ENCODE assay signal across 10 cellular contexts in genomic region chr12:6925239-6925542, GRCh38. TPM values are rescaled to one million over a fixed set of nuclear protein-coding genes. Genes with fewer than 3 reads are reported as not detected.
DNase-seq lines count a peak whose midpoint lies in the region; TF ChIP-seq lines count a peak whose summit lies in the region.
"Had no signal": no experiment of that assay in that cellular context is flagged by ENCODE, and none has a peak within 500 bp of the region (broad histone marks: within the 10 kb centered on the region; RNA-seq: fewer than 3 reads in every experiment).

No MANE protein-coding gene starts in this region.

- no peak for TF ChIP-seq CTCF in uterus (IDR thresholded peaks at IDR 0.05)

- H3K36me3 ChIP-seq in mucosa of stomach (ENCODE audit: control insufficient read depth, insufficient read depth, low read length) (no peaks in the 10 kb centered on the region), uterus (no peaks in the 10 kb centered on the region)

- H3K27ac ChIP-seq in caudate nucleus (ENCODE audit: low read depth, low read length) (peak overlapping the region; percentile 95), uterus (peak overlapping the region; percentile 97 to 99)

- DNase-seq in activated naive CD4-positive, alpha-beta T cell treated with Interleukin-2 at 50 U/mL for 16 hours: no peak
- DNase-seq in caudate nucleus (lab: John Stamatoyannopoulos, UW): peak in 2 of 61 donors; percentile 27 to 73
- no peak for DNase-seq in uterus
- DNase-seq in T-helper 2 cell: no peak
- no peak for DNase-seq in stimulated activated CD4-positive, alpha-beta T cell treated with anti-CD3 and anti-CD28 coated beads, Interleukin-1b, Interleukin-23, amount 100 ng/mL, for 48 hours
- DNase-seq in SW 1271 (lab: John Stamatoyannopoulos, UW): no peak

- H3K27me3 ChIP-seq in mucosa of stomach (ENCODE audit: control insufficient read depth, insufficient read depth, low read length) (no peaks in the 10 kb centered on the region), uterus (no peaks in the 10 kb centered on the region)

- H3K36me3 Mint-ChIP-seq in activated naive CD4-positive, alpha-beta T cell treated with anti-CD3 and anti-CD28 coated beads, Interleukin-2, amount 50 U/mL, for 24 hours: no peaks in the 10 kb centered on the region

- no peaks in the 10 kb centered on the region for H3K27me3 Mint-ChIP-seq in activated naive CD4-positive, alpha-beta T cell treated with anti-CD3 and anti-CD28 coated beads, Interleukin-2, amount 50 U/mL, for 24 hours

- no peak overlapping the region for H3K4me3 Mint-ChIP-seq in activated naive CD4-positive, alpha-beta T cell treated with anti-CD3 and anti-CD28 coated beads, Interleukin-2, amount 50 U/mL, for 24 hours

- no peak for TF ChIP-seq POLR2A in uterus (IDR thresholded peaks at IDR 0.05)

- intact Hi-C loops in uterus (cut with DNase I; ENCODE audit: low total_unique reads): no loop called here

- H3K27ac Mint-ChIP-seq in activated naive CD4-positive, alpha-beta T cell treated with anti-CD3 and anti-CD28 coated beads, Interleukin-2, amount 50 U/mL, for 24 hours: peak overlapping the region; percentile 26

- peaks cover 48% of the 10 kb centered on the region for H3K4me1 ChIP-seq in mucosa of stomach (ENCODE audit: control insufficient read depth, insufficient read depth, low read length)
- H3K4me1 ChIP-seq in uterus: peaks cover 3 to 13% of the 10 kb centered on the region in 2 donors

- H3K4me1 Mint-ChIP-seq in activated naive CD4-positive, alpha-beta T cell treated with anti-CD3 and anti-CD28 coated beads, Interleukin-2, amount 50 U/mL, for 24 hours: peaks cover 36% of the 10 kb centered on the region

- H3K4me3 ChIP-seq in mucosa of stomach (ENCODE audit: low read length) (no peak overlapping the region), uterus (peak overlapping the region in 1 of 2 donors; percentile 74)

- peak overlapping the region; percentile 90 for H3K9ac ChIP-seq in mucosa of stomach (ENCODE audit: low read length)

- H3K9me3 ChIP-seq in mucosa of stomach (ENCODE audit: control insufficient read depth, low read length): no peaks in the 10 kb centered on the region
- no peaks in the 10 kb centered on the region for H3K9me3 ChIP-seq in uterus

- no peaks in the 10 kb centered on the region for H3K9me3 Mint-ChIP-seq in activated naive CD4-positive, alpha-beta T cell treated with anti-CD3 and anti-CD28 coated beads, Interleukin-2, amount 50 U/mL, for 24 hours

RNA-seq across cellular contexts. Expression of gene ATN1, which starts 2.6 kb away (rescaled TPM):
- total RNA-seq in uterus: 100 to 1,000 TPM in 1 of 4 donors, 10 to 100 TPM in 3; 10.8 to 283 (median 28.7) TPM

RNA-seq across cellular contexts. Expression of gene ENO2, which starts 10.8 kb away (rescaled TPM):
- 10 to 100 TPM in 3 of 4 donors, 1 to 10 TPM in 1; 9.7 to 84.7 (median 24.4) TPM for total RNA-seq in uterus

RNA-seq across cellular contexts. Expression of gene RNU7-1, which starts 18.4 kb away (rescaled TPM):
- total RNA-seq in uterus: not detected
- total RNA-seq: Daoy, RPMI7951 had no signal

RNA-seq across cellular contexts. Expression of gene C12orf57, which starts 18.6 kb away (rescaled TPM):
- 1,000 to 10,000 TPM in 2 of 4 donors, 100 to 1,000 TPM in 2; 259 to 2,496 (median 1,289) TPM for total RNA-seq in uterus

RNA-seq across cellular contexts. Expression of gene LRRC23, which starts 20.6 kb away (rescaled TPM):
- total RNA-seq in uterus: 10 to 100 TPM in 2 of 4 donors, 1 to 10 TPM in 1, under 1 TPM in 1; 0.29 to 13.5 (median 10.6) TPM
